ENCODE assay signal across 8 cellular contexts in the genomic region with DNA sequence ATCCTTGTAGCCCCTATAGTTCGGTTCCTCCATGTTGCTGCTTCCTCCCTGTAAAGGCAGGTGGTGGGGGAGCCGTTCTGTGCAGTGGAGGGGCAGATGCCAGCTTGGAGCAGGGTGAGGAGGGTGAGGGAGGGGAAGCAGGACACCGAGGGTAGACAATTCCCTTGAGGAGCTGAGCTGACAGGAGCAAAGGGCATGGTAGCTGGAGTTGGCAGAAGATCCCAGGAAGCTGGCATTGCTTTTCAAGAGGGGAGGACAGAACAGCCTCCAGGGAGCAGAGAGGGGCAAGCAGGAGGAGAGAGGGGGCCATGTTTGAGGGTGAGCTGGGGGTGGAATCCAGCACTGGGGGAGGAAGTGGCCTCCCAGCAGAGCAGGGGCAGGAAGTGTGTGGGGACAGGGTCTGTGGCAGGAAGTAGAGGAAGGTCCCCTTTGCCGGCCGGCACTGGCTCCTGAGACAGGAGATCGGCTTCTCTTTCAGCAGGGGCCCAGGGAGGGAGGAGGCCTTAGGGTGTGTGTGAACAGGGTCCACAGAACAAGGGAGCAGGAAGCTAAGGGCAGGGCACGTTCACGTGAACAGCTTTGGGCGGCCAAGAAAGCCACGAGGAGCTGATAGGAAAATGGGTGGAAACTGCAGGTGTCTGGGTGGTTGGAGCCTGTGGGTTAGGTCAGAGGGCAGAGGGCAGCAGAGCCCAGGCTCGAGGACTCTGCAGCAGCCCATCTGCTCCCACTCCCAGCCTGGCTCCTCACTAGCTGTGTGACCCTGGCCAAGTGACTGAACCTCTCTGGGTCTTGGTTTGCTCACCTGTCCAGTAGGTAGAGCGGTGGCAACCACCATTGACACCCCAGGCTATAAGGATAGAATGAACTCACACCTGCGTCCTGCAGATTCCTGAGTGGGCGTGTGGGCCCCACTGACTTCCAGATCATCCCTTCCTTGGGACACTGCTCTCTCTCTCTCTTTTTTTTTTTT. TPM values are rescaled to one million over a fixed set of nuclear protein-coding genes. Genes with fewer than 3 reads are reported as not detected.
DNase-seq lines count a peak whose midpoint lies in the region; ATAC-seq, FAIRE-seq and TF ChIP-seq lines count a peak whose summit lies in the region.

No MANE protein-coding gene starts in this region.

- H3K27ac ChIP-seq in A549 (0 out of 6 replicates have a peak overlapping the region, but pooled peaks of 1 of the 2 experiments have one; percentile 22), ovary (no peak overlapping the region)

- TF ChIP-seq CTCF in A549 (IDR thresholded peaks at IDR 0.05) (no peak), ovary (IDR thresholded peaks at IDR 0.05) (no peak)

- intact Hi-C loops in ovary (cut with DNase I), result no loop called here

- H3K9me3 ChIP-seq in A549 (no peaks in the 10 kb centered on the region), ovary (no peaks in the 10 kb centered on the region)

- no peaks in the 10 kb centered on the region for H3K27me3 Mint-ChIP-seq in activated T-cell treated with anti-CD3 and anti-CD28 coated beads, Interleukin-2, amount 50 U/mL, for 72 hours (ENCODE audit: low read depth)

- no peaks in the 10 kb centered on the region for H3K9me3 Mint-ChIP-seq in activated T-cell treated with anti-CD3 and anti-CD28 coated beads, Interleukin-2, amount 50 U/mL, for 72 hours

- TF ChIP-seq POLR2A in A549 (IDR thresholded peaks at IDR 0.05; ENCODE audit: low read length) (no peak), ovary (IDR thresholded peaks at IDR 0.05) (no peak)

- H3K4me3 Mint-ChIP-seq in activated T-cell treated with anti-CD3 and anti-CD28 coated beads, Interleukin-2, amount 50 U/mL, for 72 hours, result peak overlapping the region; percentile 74 to 75

- no peaks in the 10 kb centered on the region for H3K36me3 ChIP-seq in ovary

- H3K4me1 ChIP-seq in A549, result peaks cover 22% of the 10 kb centered on the region; the same call in 2 of the 3 replicates
- no peaks in the 10 kb centered on the region for H3K4me1 ChIP-seq in ovary (ENCODE audit: insufficient read depth)

- H3K4me3 ChIP-seq in A549, result no peak overlapping the region
- peak overlapping the region; percentile 43 for H3K4me3 ChIP-seq in Jurkat, Clone E6-1 (ENCODE audit: low read length)
- H3K4me3 ChIP-seq in ovary, result no peak overlapping the region

- H3K27me3 ChIP-seq in ovary, result no peaks in the 10 kb centered on the region

- FAIRE-seq in A549 (lab: Jason Lieb, UNC), result no peak

- peak overlapping the region; percentile 93 for H3K27ac Mint-ChIP-seq in activated T-cell treated with anti-CD3 and anti-CD28 coated beads, Interleukin-2, amount 50 U/mL, for 72 hours

- WGBS in A549 (ENCODE audit: missing lambda C conversion rate), result 56% methylated on average over 14 of the region's 14 CpGs
- WGBS in ovary, 3 donors, result 40 to 49% (median 43%) methylated on average over 14 of the region's 14 CpGs

- no peak for TF ChIP-seq RAD21 in A549 (conservative IDR thresholded peaks at IDR 0.05 in 1 of 2, IDR thresholded peaks at IDR 0.05 in 1 of 2)

- ATAC-seq in A549, result peak in 1 of 2 experiments; percentile 7; a peak in 3 of 6 replicates
- ATAC-seq in activated T-cell treated with anti-CD3 and anti-CD28 coated beads, Interleukin-2, amount 50 U/mL, for 72 hours (replicated peaks in 1 of 2), result peak; percentile 78 to 85
- ATAC-seq in GM18907 (IDR thresholded peaks at IDR 0.05; ENCODE audit: unreplicated experiment), result no peak

- H3K4me1 Mint-ChIP-seq in activated T-cell treated with anti-CD3 and anti-CD28 coated beads, Interleukin-2, amount 50 U/mL, for 72 hours (ENCODE audit: low read depth), result peaks cover 50% of the 10 kb centered on the region

- POLR2A ChIA-PET in A549 (lab: Yijun Ruan, JAX), result no interaction called here

- peak overlapping the region; percentile 22; the same call in 2 of the 3 replicates for H3K4me2 ChIP-seq in A549

- CTCF ChIA-PET in A549 (lab: Yijun Ruan, JAX), result interaction anchor here (0.6 to 1.9 kb wide), 6 partner anchors 10 to 280 kb away, joined by 3 to 12 read pairs (median 4); no protein-coding TSS in a partner anchor

- DNase-seq in A549 (ENCODE audit: low read depth in 1 of 2, low spot score in 1 of 2) (no peak), mucosa of gallbladder (ENCODE audit: low spot score) (peak; percentile 84), NCI-H526 treated with DMSO at 0.1 percent for 48 hours (lab: John Stamatoyannopoulos, UW) (no peak), ovary (no peak), COR-L47 (lab: John Stamatoyannopoulos, UW) (no peak)
- peak; percentile 74 for DNase-seq in Jurkat, Clone E6-1 (ENCODE audit: low read depth, low spot score)
- DNase-seq in activated T-cell treated with anti-CD3 and anti-CD28 coated beads, Interleukin-2, amount 50 U/mL, for 72 hours, result peak; percentile 55 to 60

- TF ChIP-seq EP300 in A549 (IDR thresholded peaks at IDR 0.05), result no peak
- no peak for TF ChIP-seq EP300 in ovary (IDR thresholded peaks at IDR 0.05)

- H3K36me3 Mint-ChIP-seq in activated T-cell treated with anti-CD3 and anti-CD28 coated beads, Interleukin-2, amount 50 U/mL, for 72 hours (ENCODE audit: insufficient read depth in 2 of 2), result no peaks in the 10 kb centered on the region

TF ChIP-seq in A549, 52 proteins besides CTCF, POLR2A, EP300 and RAD21:
- TF ChIP-seq KDM5A (IDR thresholded peaks at IDR 0.05), result no peak
- TF ChIP-seq KDM1A (IDR thresholded peaks at IDR 0.05; ENCODE audit: low read depth), result no peak
- TF ChIP-seq TFCP2L1 (CRISPR knock-in tag; IDR thresholded peaks at IDR 0.05), result no peak
- TF ChIP-seq PBX3 (IDR thresholded peaks at IDR 0.05), result no peak
- no peak for TF ChIP-seq FOSL2 (IDR thresholded peaks at IDR 0.05)
- no peak for TF ChIP-seq FOSL2 (CRISPR knock-in tag; IDR thresholded peaks at IDR 0.05)

RNA-seq across cellular contexts. Expression of gene SPNS2, which starts 17.5 kb away (rescaled TPM):
- polyA plus RNA-seq in A549 (2011; rRNA removed) (0.25 and 0.27 TPM in 2 replicates), A549 (2017; fragmentation: RNase III; extraction: RNeasy Plus Mini Kit Qiagen cat#74134 plus additional on column Dnase treatment) (0.13 to 0.46 TPM (median 0.38 TPM) in 3 replicates), ovary (1 to 10 TPM in 1 of 2 donors, under 1 TPM in 1; 0.48 to 5.9 TPM)
- 0.03 and 0.09 TPM in 2 replicates for polyA plus RNA-seq in A549 (2012; cell fraction: cytosol; rRNA removed)
- polyA plus RNA-seq in A549 (2012; cell fraction: nucleus; rRNA removed), result 0.05 and 0.11 TPM in 2 replicates
- polyA minus RNA-seq in A549 (2011; rRNA and poly(A)+ RNA removed), result 0.29 and 1.3 TPM in 2 replicates
- polyA plus RNA-seq in Jurkat, Clone E6-1 (2012; ENCODE audit: insufficient read depth, insufficient read length), result 5.2 TPM
- 1 to 10 TPM; 1.1 to 1.3 TPM for total RNA-seq in activated T-cell treated with anti-CD3 and anti-CD28 coated beads, Interleukin-2, amount 50 U/mL, for 72 hours
- total RNA-seq in mucosa of gallbladder (158 TPM), ovary (10 to 100 TPM in 1 of 7 donors, 1 to 10 TPM in 6; 2.4 to 12.7 (median 4.2) TPM)

RNA-seq across cellular contexts. Expression of gene SPNS3, which starts 47.5 kb away (rescaled TPM):
- not detected in 2 replicates for polyA plus RNA-seq in A549 (2011; rRNA removed)
- 0.03 TPM in 1 of 2 replicates, not detected in the other for polyA plus RNA-seq in A549 (2012; cell fraction: cytosol; rRNA removed)
- polyA plus RNA-seq in A549 (2012; cell fraction: nucleus; rRNA removed), result 0.02 TPM in 1 of 2 replicates, not detected in the other
- not detected in 3 replicates for polyA plus RNA-seq in A549 (2017; fragmentation: RNase III; extraction: RNeasy Plus Mini Kit Qiagen cat#74134 plus additional on column Dnase treatment)
- polyA minus RNA-seq in A549 (2011; rRNA and poly(A)+ RNA removed), result not detected in 2 replicates
- 12.5 TPM for polyA plus RNA-seq in Jurkat, Clone E6-1 (2012; ENCODE audit: insufficient read depth, insufficient read length)
- total RNA-seq in activated T-cell treated with anti-CD3 and anti-CD28 coated beads, Interleukin-2, amount 50 U/mL, for 72 hours, result 10 to 100 TPM; 42.1 to 44.9 TPM
- total RNA-seq in mucosa of gallbladder, result 1.8 TPM
- under 1 TPM in 4 of 7 donors, not detected in 3; 0.10 to 0.80 (median 0.36) TPM for total RNA-seq in ovary
- polyA plus RNA-seq in ovary, result under 1 TPM in 1 of 2 donors, not detected in 1; 0.06 TPM

Comparison
In these comparisons a context has a peak if more than half of its experiments do, and no peak if none do; other contexts are left out.
1. DNase-seq: peak in Jurkat, Clone E6-1 (single experiment), activated T-cell treated with anti-CD3 and anti-CD28 coated beads, Interleukin-2, amount 50 U/mL, for 72 hours (2 of 2) and mucosa of gallbladder (single experiment); none in A549 (0 of 2), NCI-H526 treated with DMSO at 0.1 percent for 48 hours (single experiment), ovary (0 of 5) and COR-L47 (single experiment).
2. RNA of gene SPNS2, which starts 17.5 kb away (total RNA-seq): 158 TPM in mucosa of gallbladder (single experiment); 2.4 to 12.7 TPM in ovary and 1.1 to 1.3 TPM in activated T-cell treated with anti-CD3 and anti-CD28 coated beads, Interleukin-2, amount 50 U/mL, for 72 hours; every median in the first group is over 10 times any median in the second.
3. RNA of gene SPNS3, which starts 47.5 kb away (total RNA-seq): 42.1 to 44.9 TPM in activated T-cell treated with anti-CD3 and anti-CD28 coated beads, Interleukin-2, amount 50 U/mL, for 72 hours; 1.8 TPM in mucosa of gallbladder (single experiment) and 0.10 to 0.80 TPM in ovary; every median in the first group is over 10 times any median in the second.